Comparison of ENCODE assay signal across 9 cellular contexts in genomic region chr16:75377971-75378386, GRCh38. TPM values are rescaled to one million over a fixed set of nuclear protein-coding genes. Genes with fewer than 3 reads are reported as not detected.
DNase-seq lines count a peak whose midpoint lies in the region; ATAC-seq and TF ChIP-seq lines count a peak whose summit lies in the region.
"Had no signal": no experiment of that assay in that cellular context is flagged by ENCODE, and none has a peak within 500 bp of the region (broad histone marks: within the 10 kb centered on the region; RNA-seq: fewer than 3 reads in every experiment).

No MANE protein-coding gene starts in this region.

- H3K9me3 ChIP-seq in PC-9 (ENCODE audit: insufficient read depth, low read depth) (no peaks in the 10 kb centered on the region), fibroblast of lung (ENCODE audit: control insufficient read depth, insufficient read depth, low read depth, low read length) (no peaks in the 10 kb centered on the region), aorta (ENCODE audit: control insufficient read depth, low read length) (no peaks in the 10 kb centered on the region)

- ATAC-seq in omental fat pad (ENCODE audit: low FRiP score) (peak; percentile 74), GM19324 (IDR thresholded peaks at IDR 0.05; ENCODE audit: low FRiP score, unreplicated experiment) (no peak), aorta (ENCODE audit: low FRiP score) (no peak)

- peaks cover 50% of the 10 kb centered on the region for H3K4me1 ChIP-seq in PC-9 (replicated peaks; ENCODE audit: insufficient read depth)
- H3K4me1 ChIP-seq in fibroblast of lung (ENCODE audit: control insufficient read depth, extremely low read depth, insufficient read depth, low read length), result peaks cover 24% of the 10 kb centered on the region
- peaks cover 0 to 10% of the 10 kb centered on the region in 2 donors for H3K4me1 ChIP-seq in aorta (ENCODE audit: control insufficient read depth in 1 of 2, insufficient read depth in 2 of 2, low read length in 2 of 2)

- H3F3A ChIP-seq in PC-9 (ENCODE audit: insufficient read depth, low read depth), result peaks cover 26% of the 10 kb centered on the region

- CTCF ChIA-PET in PC-9 (lab: Charles Lee), result interaction anchor here (0.5 to 0.9 kb wide), 2 partner anchors 24 to 38 kb away, joined by 3 read pairs; no protein-coding TSS in a partner anchor

- no TSS peak for BruUV-seq in PC-9 (replicated peaks; lab: Mats Ljungman, UMichigan)

- peak overlapping the region; percentile 64 for H3K9ac ChIP-seq in fibroblast of lung (ENCODE audit: insufficient read depth, low read length)

- peak; percentile 98 for DNase-seq in ELR (ENCODE audit: low read depth)
- DNase-seq in PC-9, result peak; percentile 49 to 98
- DNase-seq in fibroblast of lung (ENCODE audit: low read depth in 2 of 2), result peak; percentile 91 to 96
- no peak for DNase-seq in omental fat pad (ENCODE audit: low spot score)
- DNase-seq in aorta, result no peak
- no peak for DNase-seq in middle frontal gyrus (ENCODE audit: extremely low spot score, low spot score)
- no peak for DNase-seq in stimulated activated CD4-positive, alpha-beta T cell treated with anti-CD3 and anti-CD28 coated beads, Interleukin-4, amount 100 ng/mL, for 4 hours
- DNase-seq: NCI-H1694 treated with DMSO at 0.1 percent for 48 hours had no signal

- H3K4me2 ChIP-seq in PC-9 (peak overlapping the region; percentile 62), fibroblast of lung (ENCODE audit: extremely low read depth, insufficient read depth, low read length) (peak overlapping the region; percentile 7)

- H2AFZ ChIP-seq in PC-9, result no peak overlapping the region
- no peak overlapping the region for H2AFZ ChIP-seq in fibroblast of lung (ENCODE audit: low read length)

- 20 to 28% methylated on average over 2 of the region's 2 CpGs for WGBS in aorta, 2 donors

- H3K27me3 ChIP-seq in PC-9 (ENCODE audit: insufficient read depth, low read depth) (no peaks in the 10 kb centered on the region), fibroblast of lung (ENCODE audit: control insufficient read depth, insufficient read depth, low read length) (no peaks in the 10 kb centered on the region), aorta (ENCODE audit: control insufficient read depth in 1 of 2, insufficient read depth in 2 of 2, low read length in 1 of 2) (no peaks in the 10 kb centered on the region)

- peak overlapping the region; percentile 1; the same call in 1 of the 2 replicates for H3K4me3 ChIP-seq in PC-9
- H3K4me3 ChIP-seq in fibroblast of lung (replicated peaks in 1 of 4; ENCODE audit: control extremely low read depth in 1 of 4, insufficient read depth in 1 of 4, low read depth in 3 of 4, low read length in 4 of 4), result no peak overlapping the region
- H3K4me3 ChIP-seq in aorta (ENCODE audit: low read length in 2 of 2), result no peak overlapping the region

- H3K36me3 ChIP-seq in PC-9 (ENCODE audit: low read depth) (0 out of 2 replicates have a peak, but pooled peaks cover 3% of the 10 kb centered on the region), fibroblast of lung (ENCODE audit: control insufficient read depth, insufficient read depth, low read length) (no peaks in the 10 kb centered on the region), aorta (ENCODE audit: control insufficient read depth in 1 of 2, insufficient read depth in 2 of 2, low read length in 1 of 2) (peaks cover 0 to 2% of the 10 kb centered on the region in 2 donors)

- H3K79me2 ChIP-seq in PC-9 (ENCODE audit: low read depth) (peaks cover 20% of the 10 kb centered on the region), fibroblast of lung (ENCODE audit: control insufficient read depth, insufficient read depth, low read length) (no peaks in the 10 kb centered on the region)

- POLR2A ChIA-PET in PC-9 (lab: Charles Lee; ENCODE audit: unreplicated experiment), result interaction anchor here (0.7 kb wide), 1 partner anchor 114 kb away, joined by 7 read pairs; no protein-coding TSS in a partner anchor

- no peak for TF ChIP-seq CTCF in PC-9 (conservative IDR thresholded peaks at IDR 0.05)
- no peak for TF ChIP-seq CTCF in fibroblast of lung (conservative IDR thresholded peaks at IDR 0.05 in 1 of 2, IDR thresholded peaks at IDR 0.05 in 1 of 2; ENCODE audit: low read depth in 1 of 2, low read length in 2 of 2)
- TF ChIP-seq CTCF in omental fat pad (IDR thresholded peaks at IDR 0.05), result no peak

- intact Hi-C loops in PC-9 (cut with micrococcal nuclease; ENCODE audit: unreplicated experiment), result loop anchor here (1.0 to 2.0 kb wide), 3 partner anchors 73 to 133 kb away; no protein-coding TSS in a partner anchor
- intact Hi-C loops in aorta (cut with DNase I), result no loop called here

- no peaks in the 10 kb centered on the region for H3K9me2 ChIP-seq in PC-9 (ENCODE audit: insufficient read depth)

- H4K20me1 ChIP-seq in PC-9 (ENCODE audit: insufficient read depth) (no peaks in the 10 kb centered on the region; the same call in 1 of the 2 replicates), fibroblast of lung (ENCODE audit: control insufficient read depth, extremely low read depth, insufficient read depth, low read length) (no peaks in the 10 kb centered on the region)

- H3K27ac ChIP-seq in PC-9 (peak overlapping the region; percentile 54), fibroblast of lung (ENCODE audit: insufficient read depth, low read length) (peak overlapping the region; percentile 92), aorta (ENCODE audit: low read depth in 1 of 2, low read length in 2 of 2) (no peak overlapping the region)

RNA-seq across cellular contexts. Expression of gene CFDP1, which starts 55.3 kb away (rescaled TPM):
- 52.6 and 55.6 TPM in 2 replicates for total RNA-seq in PC-9 (2021)
- total RNA-seq in fibroblast of lung, result 47.9 and 59.8 TPM in 2 replicates
- polyA plus RNA-seq in fibroblast of lung, result 69.6 and 80.0 TPM in 2 replicates
- 71.6 and 79.4 TPM in 2 replicates for polyA plus RNA-seq in fibroblast of lung (2012)
- polyA minus RNA-seq in fibroblast of lung (ENCODE audit: low replicate concordance), result 10.1 and 14.2 TPM in 2 replicates
- total RNA-seq in omental fat pad, result 10 to 100 TPM; 37.5 to 54.4 (median 49.2) TPM
- 10 to 100 TPM; 55.9 to 59.1 TPM for total RNA-seq in aorta
- polyA plus RNA-seq in aorta, result 100 to 1,000 TPM in 1 of 2 donors, 10 to 100 TPM in 1; 52.8 to 111 TPM

Comparison
In these comparisons a context has a peak if more than half of its experiments do, and no peak if none do; other contexts are left out.
1. DNase-seq: peak in ELR (single experiment), PC-9 (2 of 2) and fibroblast of lung (2 of 2); none in omental fat pad (single experiment), aorta (0 of 2), middle frontal gyrus (single experiment) and stimulated activated CD4-positive, alpha-beta T cell treated with anti-CD3 and anti-CD28 coated beads, Interleukin-4, amount 100 ng/mL, for 4 hours (0 of 2).
2. H3K27ac ChIP-seq: peak in PC-9 (single experiment) and fibroblast of lung (single experiment); none in aorta (0 of 2).